Comparison of ENCODE assay signal across 1 cellular context in genomic region chr5:126884269-126884819, GRCh38.
TF ChIP-seq lines count a peak whose summit lies in the region.

No MANE protein-coding gene starts in this region.

TF ChIP-seq in K562, 482 proteins besides CTCF, POLR2A, EP300 and RAD21 (continued from another document and continues in another):
- TF ChIP-seq TOE1 (IDR thresholded peaks at IDR 0.05; ENCODE audit: borderline replicate concordance) (peak; percentile 74), TOE1 (CRISPR knock-in tag; IDR thresholded peaks at IDR 0.05; ENCODE audit: borderline replicate concordance, low read depth) (no peak), FOXM1 (IDR thresholded peaks at IDR 0.05; ENCODE audit: low read depth) (peak; percentile 95), FOXM1 (CRISPR knock-in tag; IDR thresholded peaks at IDR 0.05; ENCODE audit: low read depth) (no peak), PHTF2 (CRISPR knock-in tag; IDR thresholded peaks at IDR 0.05) (no peak), ZNF217 (CRISPR knock-in tag; IDR thresholded peaks at IDR 0.05) (no peak), HES1 (IDR thresholded peaks at IDR 0.05; ENCODE audit: low read depth) (peak; percentile 91), MNT (conservative IDR thresholded peaks at IDR 0.05) (peak; percentile 54 to 85), PRDM10 (IDR thresholded peaks at IDR 0.05; ENCODE audit: partially characterized antibody) (peak; percentile 68), GATAD2A (IDR thresholded peaks at IDR 0.05) (peak; percentile 88; the same call in 1 of the 2 replicates), TFAM (CRISPR knock-in tag; conservative IDR thresholded peaks at IDR 0.05) (no peak), CXXC5 (CRISPR knock-in tag; IDR thresholded peaks at IDR 0.05) (peak; percentile 99), ZNF23 (CRISPR knock-in tag; IDR thresholded peaks at IDR 0.05) (no peak), IRF9 (tag; IDR thresholded peaks at IDR 0.05) (0 out of 2 replicates have a peak, but pooled peaks have one; percentile 6), NFXL1 (CRISPR knock-in tag; IDR thresholded peaks at IDR 0.05) (no peak), MGA (IDR thresholded peaks at IDR 0.05) (peak; percentile 87), BHLHE40 (IDR thresholded peaks at IDR 0.05; ENCODE audit: low read length) (peak; percentile 90), ETV1 (tag; conservative IDR thresholded peaks at IDR 0.05; ENCODE audit: low read depth) (peak; percentile 98), USF1 (CRISPR knock-in tag; IDR thresholded peaks at IDR 0.05) (no peak), ARID3A (IDR thresholded peaks at IDR 0.05; ENCODE audit: borderline replicate concordance, low read depth, low read length) (peak; percentile 81; the same call in 1 of the 2 replicates), HBP1 (CRISPR knock-in tag; IDR thresholded peaks at IDR 0.05) (0 out of 2 replicates have a peak, but pooled peaks have one; percentile 14), ZBTB11 (CRISPR knock-in tag; IDR thresholded peaks at IDR 0.05) (peak in 1 of 3 experiments; percentile 69; a peak in 2 of 6 replicates)
